16 cellular contexts compared by ENCODE assay signal in genomic region chr6:15483060-15483459, GRCh38.
"Had no signal": no experiment of that assay in that cellular context is flagged by ENCODE, and none has a peak within 500 bp of the region (broad histone marks: within the 10 kb centered on the region; RNA-seq: fewer than 3 reads in every experiment).

No MANE protein-coding gene starts in this region.

- H3K27ac ChIP-seq: epithelial cell of prostate, lower lobe of right lung, neutrophil, thyroid gland had no signal

- FAIRE-seq: small intestine, urothelium cell line had no signal

- ATAC-seq: left cardiac atrium, lower lobe of right lung had no signal

- H3K4me3 ChIP-seq: lower lobe of right lung, thyroid gland had no signal

- DNase-seq: activated CD4-positive, alpha-beta memory T cell treated with anti-CD3 and anti-CD28 coated beads for 36 hours; activated CD4-positive, CD25-positive, alpha-beta regulatory T cell treated with anti-CD3 and anti-CD28 coated beads, Interleukin-2, amount 50 U/mL, for 72 hours; activated T-cell treated with anti-CD3 and anti-CD28 coated beads, Interleukin-2, amount 50 U/mL, for 72 hours; caudate nucleus; cortex of kidney; effector memory CD4-positive, alpha-beta T cell; glutamatergic neuron; immature natural killer cell; left cardiac atrium; lower lobe of right lung; naive B cell; small intestine; thyroid gland had no signal

- H3K27me3 ChIP-seq: neutrophil, thyroid gland had no signal

- H3K9me3 ChIP-seq: lower lobe of right lung, neutrophil, thyroid gland had no signal
